In the genomic region with DNA sequence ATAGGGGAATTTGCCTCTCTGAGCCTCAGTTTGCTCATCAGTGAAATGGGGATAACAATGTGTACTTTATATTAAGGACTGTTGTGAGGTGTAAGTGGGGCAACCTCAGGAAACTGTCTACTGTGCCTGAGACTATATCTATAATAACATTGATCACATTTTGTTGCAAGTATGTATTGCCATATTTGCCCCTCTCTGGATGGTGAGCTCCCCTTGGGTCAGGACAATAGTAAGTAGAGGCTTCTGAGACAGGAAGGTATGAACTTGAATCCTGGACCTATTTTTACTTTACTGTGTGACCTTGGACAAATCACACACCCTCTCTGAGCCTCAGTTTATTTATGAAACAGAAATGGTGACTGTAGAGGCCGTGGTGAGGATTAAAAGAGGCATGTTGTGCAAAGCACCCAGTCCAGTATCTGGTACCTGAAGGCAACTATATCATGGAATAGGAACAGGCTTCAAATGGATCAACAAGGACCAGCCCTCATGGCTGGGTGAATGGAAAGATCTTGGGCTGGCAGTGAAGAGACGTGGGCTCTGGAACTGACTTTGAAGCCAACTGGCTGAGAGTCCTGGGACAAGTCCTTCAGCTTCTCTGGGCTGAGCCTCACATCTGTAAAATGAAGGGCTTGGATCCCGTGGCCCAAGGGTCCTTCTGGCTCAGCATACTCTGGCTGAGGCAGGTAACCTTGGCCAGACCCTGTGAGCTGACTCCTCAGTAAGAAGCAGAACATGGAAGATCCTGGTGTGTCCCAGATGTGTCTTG, we compare ENCODE assay signal across 1 cellular context.
TF ChIP-seq lines count a peak whose summit lies in the region.

No MANE protein-coding gene starts in this region.

TF ChIP-seq in H1, 55 proteins besides CTCF, POLR2A, EP300 and RAD21:
- TF ChIP-seq GTF2F1 (IDR thresholded peaks at IDR 0.05; ENCODE audit: borderline replicate concordance, low read depth, low read length) (no peak), SIX5 (IDR thresholded peaks at IDR 0.05; ENCODE audit: low read depth, low read length) (no peak), EZH2 (IDR thresholded peaks at IDR 0.05; ENCODE audit: low read depth, low read length, severe bottlenecking) (no peak), KDM1A (IDR thresholded peaks at IDR 0.05; ENCODE audit: borderline replicate concordance, low read length) (peak; percentile 92), TAF7 (optimal IDR thresholded peaks at IDR 0.05; ENCODE audit: borderline replicate concordance, low read depth, low read length) (no peak), RFX5 (IDR thresholded peaks at IDR 0.05; ENCODE audit: borderline replicate concordance, low read depth, low read length) (no peak), ZNF274 (IDR thresholded peaks at IDR 0.05; ENCODE audit: borderline replicate concordance, extremely low read depth, low read length) (no peak)
- TF ChIP-seq, protein P1, sequence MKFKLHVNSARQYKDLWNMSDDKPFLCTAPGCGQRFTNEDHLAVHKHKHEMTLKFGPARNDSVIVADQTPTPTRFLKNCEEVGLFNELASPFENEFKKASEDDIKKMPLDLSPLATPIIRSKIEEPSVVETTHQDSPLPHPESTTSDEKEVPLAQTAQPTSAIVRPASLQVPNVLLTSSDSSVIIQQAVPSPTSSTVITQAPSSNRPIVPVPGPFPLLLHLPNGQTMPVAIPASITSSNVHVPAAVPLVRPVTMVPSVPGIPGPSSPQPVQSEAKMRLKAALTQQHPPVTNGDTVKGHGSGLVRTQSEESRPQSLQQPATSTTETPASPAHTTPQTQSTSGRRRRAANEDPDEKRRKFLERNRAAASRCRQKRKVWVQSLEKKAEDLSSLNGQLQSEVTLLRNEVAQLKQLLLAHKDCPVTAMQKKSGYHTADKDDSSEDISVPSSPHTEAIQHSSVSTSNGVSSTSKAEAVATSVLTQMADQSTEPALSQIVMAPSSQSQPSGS (IDR thresholded peaks at IDR 0.05; ENCODE audit: low read length): no peak
